14 cellular contexts compared by ENCODE assay signal in the genomic region with DNA sequence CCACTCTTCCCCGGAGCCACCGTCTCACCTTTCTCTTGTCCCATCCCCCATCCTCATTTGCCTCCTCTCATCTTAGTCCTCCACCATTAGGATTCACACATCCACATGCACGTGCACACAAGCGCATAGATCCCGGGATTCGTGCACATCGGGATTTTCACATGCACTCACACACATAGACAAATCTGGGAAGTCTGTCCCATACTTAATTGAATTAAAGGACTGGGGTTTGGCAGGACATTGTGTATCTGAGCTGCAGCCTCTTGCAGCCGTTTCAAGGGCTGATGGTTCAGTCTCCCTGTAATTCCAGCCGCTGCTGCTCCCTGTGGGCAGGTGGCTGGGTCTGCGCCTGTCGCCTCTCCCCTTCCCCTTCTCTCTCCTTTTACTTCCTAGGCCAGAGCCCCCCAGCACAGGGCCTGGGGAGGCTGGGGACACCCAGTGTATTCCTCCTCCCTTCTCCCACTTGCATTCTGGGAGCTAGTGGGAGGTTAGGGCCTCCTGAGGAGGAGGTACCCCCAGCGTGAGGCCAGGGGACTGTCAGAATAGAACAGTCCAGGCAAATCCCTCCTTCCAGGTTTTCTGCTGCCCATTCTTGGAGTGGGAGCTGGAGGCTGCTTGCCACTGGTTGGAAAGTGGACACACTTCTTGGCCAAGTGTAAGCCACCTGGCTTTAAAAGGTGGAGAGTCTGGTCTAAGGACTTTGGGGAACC. TPM values are rescaled to one million over a fixed set of nuclear protein-coding genes. Genes with fewer than 3 reads are reported as not detected.
DNase-seq lines count a peak whose midpoint lies in the region; FAIRE-seq and TF ChIP-seq lines count a peak whose summit lies in the region.
"Had no signal": no experiment of that assay in that cellular context is flagged by ENCODE, and none has a peak within 500 bp of the region (broad histone marks: within the 10 kb centered on the region; RNA-seq: fewer than 3 reads in every experiment).

No MANE protein-coding gene starts in this region.

- no peak overlapping the region; the same call in 1 of the 2 replicates for H3K18ac ChIP-seq in H1 (ENCODE audit: extremely low read depth, low read length)

- TF ChIP-seq CTCF in AG09309 (IDR thresholded peaks at IDR 0.05; ENCODE audit: control insufficient read depth, insufficient read depth, low read depth, low read length, missing control alignments) (peak; percentile 4), H1 (IDR thresholded peaks at IDR 0.05; ENCODE audit: control extremely low read depth in 1 of 3, insufficient read depth in 1 of 3, low read depth in 1 of 3, low read length in 3 of 3) (peak in 2 of 3 experiments; percentile 12 to 24; a peak in 3 of 4 replicates), prostate gland (IDR thresholded peaks at IDR 0.05) (no peak)

- POLR2A ChIA-PET in H1 (lab: Charles Lee; ENCODE audit: partially characterized antibody) = interaction anchor here (0.5 to 1.6 kb wide), 5 partner anchors 9 to 94 kb away, joined by 3 to 5 read pairs (median 3); no protein-coding TSS in a partner anchor

- H3K4me1 ChIP-seq in H1 (replicated peaks in 1 of 4; ENCODE audit: control insufficient read depth in 3 of 4, insufficient read depth in 4 of 4, low read length in 3 of 4) = peaks cover 7 to 33% (median 26%) of the 10 kb centered on the region in 4 experiments
- peaks cover 78% of the 10 kb centered on the region for H3K4me1 ChIP-seq in prostate gland (replicated peaks)
- peaks cover 2 to 16% of the 10 kb centered on the region in 2 donors for H3K4me1 ChIP-seq in small intestine (ENCODE audit: control insufficient read depth in 2 of 2, insufficient read depth in 1 of 2, low read depth in 1 of 2, low read length in 1 of 2)

- FAIRE-seq in H1 (lab: Jason Lieb, UNC) = peak; percentile 42
- no peak for FAIRE-seq in small intestine (lab: Jason Lieb, UNC)
- FAIRE-seq: endothelial cell of umbilical vein had no signal

- H3K4ac ChIP-seq in H1 (replicated peaks; ENCODE audit: insufficient read length, low read depth, low read length) = no peak overlapping the region

- H3K23ac ChIP-seq in H1 (ENCODE audit: insufficient read length) = no peak overlapping the region

- no peak overlapping the region for H3K56ac ChIP-seq in H1 (replicated peaks; ENCODE audit: insufficient read length, low read depth, low read length)

- H4K91ac ChIP-seq in H1 (replicated peaks; ENCODE audit: insufficient read length, low read length) = no peak overlapping the region

- H3K79me1 ChIP-seq in H1 (ENCODE audit: low read depth, low read length) = no peaks in the 10 kb centered on the region

- CTCF ChIA-PET in H1 (lab: Charles Lee; ENCODE audit: partially characterized antibody) = interaction anchor here (0.6 to 48.8 kb wide), 12 partner anchors 9 to 671 kb away, joined by 3 to 1145 read pairs (median 82); no protein-coding TSS in a partner anchor

- intact Hi-C loops in prostate gland (cut with DNase I) = loop anchor here (5.0 kb wide), 1 partner anchor 37 kb away; no protein-coding TSS in a partner anchor
- intact Hi-C loops in posterior cingulate gyrus (cut with DNase I) = no loop called here

- no peak overlapping the region for H2BK15ac ChIP-seq in H1 (ENCODE audit: low read length)

- H3K9me3 ChIP-seq in H1 (ENCODE audit: insufficient read depth in 2 of 2, low read depth in 1 of 2, low read length in 1 of 2) (no peaks in the 10 kb centered on the region), prostate gland (no peaks in the 10 kb centered on the region), small intestine (ENCODE audit: control insufficient read depth, low read depth) (no peaks in the 10 kb centered on the region)
- H3K9me3 ChIP-seq: spleen had no signal

- DNase-seq in AG09309 (ENCODE audit: low read depth) (no peak), M059J (ENCODE audit: low read depth) (peak; percentile 37), H1 (ENCODE audit: low read depth in 1 of 2, low spot score in 2 of 2) (no peak), prostate gland (ENCODE audit: low spot score) (no peak), small intestine (no peak), HUDEP-2 (lab: John Stamatoyannopoulos, UW; ENCODE audit: unreplicated experiment in 76 of 76) (no peak), DMS53 treated with DMSO at 0.1 percent for 48 hours (lab: John Stamatoyannopoulos, UW; ENCODE audit: unreplicated experiment) (no peak), posterior cingulate gyrus (no peak)
- DNase-seq: activated naive CD8-positive, alpha-beta T cell treated with anti-CD3 and anti-CD28 coated beads, Interleukin-2, amount 10 ng/mL, durations not matched to agents 7 days and 5 days; CD4-positive, CD25-positive, alpha-beta regulatory T cell; NCI-H2171 treated with DMSO at 0.1 percent for 48 hours; OCI-M1; spleen had no signal

- no peak overlapping the region for H2BK20ac ChIP-seq in H1 (ENCODE audit: low read length)

- no peak for TF ChIP-seq EP300 in H1 (IDR thresholded peaks at IDR 0.05; ENCODE audit: borderline replicate concordance in 1 of 2, low read depth in 2 of 2, low read length in 2 of 2)

- peak; percentile 18 to 23; a peak in 3 of 4 replicates for TF ChIP-seq RAD21 in H1 (IDR thresholded peaks at IDR 0.05 in 1 of 2, conservative IDR thresholded peaks at IDR 0.05 in 1 of 2; ENCODE audit: low read depth in 2 of 2, low read length in 2 of 2)

- H3K4me2 ChIP-seq in H1 (ENCODE audit: insufficient read depth in 1 of 2, low read depth in 2 of 2, low read length in 2 of 2) = peak overlapping the region in 1 of 2 experiments; percentile 34; a peak in 1 of 4 replicates

- H3K36me3 ChIP-seq in H1 (ENCODE audit: control insufficient read depth in 2 of 4, insufficient read depth in 4 of 4, low read length in 3 of 4) = no peaks in the 10 kb centered on the region
- no peaks in the 10 kb centered on the region for H3K36me3 ChIP-seq in prostate gland
- H3K36me3 ChIP-seq in small intestine (ENCODE audit: control insufficient read depth in 2 of 2, insufficient read depth in 2 of 2, low read length in 2 of 2) = no peaks in the 10 kb centered on the region
- H3K36me3 ChIP-seq: spleen had no signal

- H4K8ac ChIP-seq in H1 (ENCODE audit: extremely low read depth, insufficient read depth, low read length) = no peak overlapping the region

- TF ChIP-seq POLR2A in H1 (IDR thresholded peaks at IDR 0.05; ENCODE audit: control extremely low read depth in 1 of 2, low read depth in 2 of 2, low read length in 2 of 2) (no peak), prostate gland (IDR thresholded peaks at IDR 0.05) (no peak)

- H4K20me1 ChIP-seq in H1 (replicated peaks in 1 of 2; ENCODE audit: control insufficient read depth in 1 of 2, insufficient read depth in 2 of 2, low read length in 2 of 2) = peaks cover under 1 to 9% of the 10 kb centered on the region in 2 experiments

- H3K27me3 ChIP-seq in H1 (replicated peaks in 1 of 4; ENCODE audit: control insufficient read depth in 3 of 4, extremely low read depth in 1 of 4, insufficient read depth in 3 of 4, low read length in 3 of 4) (peaks cover 76 to 97% (median 93%) of the 10 kb centered on the region in 4 experiments), prostate gland (replicated peaks; ENCODE audit: insufficient read depth) (no peaks in the 10 kb centered on the region), small intestine (ENCODE audit: control insufficient read depth in 2 of 2, insufficient read depth in 2 of 2, low read length in 2 of 2) (no peaks in the 10 kb centered on the region)

- no peak overlapping the region for H3K27ac ChIP-seq in H1 (ENCODE audit: low read depth, low read length)
- peak overlapping the region; percentile 95 to 96 for H3K27ac ChIP-seq in prostate gland
- H3K27ac ChIP-seq in small intestine (ENCODE audit: low read depth in 1 of 2, low read length in 1 of 2) = no peak overlapping the region

- H4K5ac ChIP-seq in H1 (ENCODE audit: insufficient read length, low read depth, low read length) = no peak overlapping the region

- no peak overlapping the region for H2AK5ac ChIP-seq in H1 (ENCODE audit: low read depth, low read length)

- peak overlapping the region; percentile 75; the same call in 1 of the 2 replicates for H2BK12ac ChIP-seq in H1 (ENCODE audit: low read depth, low read length)

- H3K9ac ChIP-seq in H1 (replicated peaks in 1 of 4; ENCODE audit: extremely low read depth in 1 of 4, low read depth in 3 of 4, low read length in 3 of 4) = no peak overlapping the region

- peaks cover 6% of the 10 kb centered on the region; the same call in 1 of the 2 replicates for H3K23me2 ChIP-seq in H1 (ENCODE audit: low read depth, low read length)

- no peaks in the 10 kb centered on the region for H3K79me2 ChIP-seq in H1 (ENCODE audit: control insufficient read depth in 1 of 2, insufficient read depth in 2 of 2, low read length in 2 of 2)

- H3K4me3 ChIP-seq in AG09309 (ENCODE audit: control insufficient read depth, low read depth, low read length) (no peak overlapping the region), H1 (ENCODE audit: extremely low read depth in 1 of 4, insufficient read depth in 2 of 4, low read depth in 3 of 4, low read length in 4 of 4) (no peak overlapping the region), prostate gland (no peak overlapping the region), small intestine (ENCODE audit: low read depth in 1 of 2, low read length in 2 of 2) (no peak overlapping the region)
- H3K4me3 ChIP-seq: spleen had no signal

- no peak overlapping the region for H2BK120ac ChIP-seq in H1 (replicated peaks; ENCODE audit: low read depth, low read length)

- H2BK5ac ChIP-seq in H1 (ENCODE audit: low read depth, low read length) = no peak overlapping the region

- H2AFZ ChIP-seq in H1 (ENCODE audit: low read length) = no peak overlapping the region

- H3K14ac ChIP-seq in H1 (ENCODE audit: insufficient read length) = no peak overlapping the region

- WGBS in H1 (ENCODE audit: extremely low coverage in 1 of 2, insufficient coverage in 1 of 2, insufficient read length in 1 of 2, insufficient replicate concordance in 2 of 2, low coverage in 1 of 2, low lambda C conversion rate in 2 of 2, missing lambda C conversion rate in 1 of 2), 2 experiments = 55% methylated on average over 12 of the region's 12 CpGs; no CpG with 5 or more reads in 1 of the 2 experiments
- 46% methylated on average over 12 of the region's 12 CpGs for WGBS in prostate gland
- WGBS in small intestine, 3 donors = 71 to 83% (median 80%) methylated on average over 12 of the region's 12 CpGs

RNA-seq across cellular contexts. Expression of a gene that starts 43.6 kb away (rescaled TPM):
- total RNA-seq in M059J (2014; rRNA removed; shearing (Covaris generic)) = not detected in 2 replicates
- 0.58 and 0.65 TPM in 2 replicates for total RNA-seq in H1 (2021; fragmentation: NEBNext Ultra II Directional; extraction: Animal tissue kit (Norgen Biotek cat#: 25700))
- polyA plus RNA-seq in H1 (2011; rRNA removed) = 0.76 and 1.0 TPM in 2 replicates
- polyA plus RNA-seq in H1 (2011; cell fraction: cytosol; rRNA removed) = 0.62 TPM
- polyA plus RNA-seq in H1 (2011; cell fraction: nucleus; rRNA removed) = 0.78 TPM
- polyA plus RNA-seq in H1 (2012, experiment 1 of 2) = 0.23 to 0.67 TPM (median 0.39 TPM) in 4 replicates
- polyA plus RNA-seq in H1 (2012, experiment 2 of 2) = 0.26 TPM
- 0.65 TPM for polyA plus RNA-seq in H1 (2013, experiment 1 of 2)
- 0.52 TPM for polyA plus RNA-seq in H1 (2013, experiment 2 of 2)
- 0.10 TPM in 1 of 2 replicates, not detected in the other for polyA minus RNA-seq in H1 (2011; rRNA and poly(A)+ RNA removed)
- 1.2 TPM for polyA minus RNA-seq in H1 (2011; cell fraction: cytosol; rRNA and poly(A)+ RNA removed)
- polyA minus RNA-seq in H1 (2011; cell fraction: nucleus; rRNA and poly(A)+ RNA removed) = 0.40 TPM
- total RNA-seq in prostate gland = 10 to 100 TPM in 1 of 2 donors, 1 to 10 TPM in 1; 4.6 to 13.3 TPM
- polyA plus RNA-seq in small intestine = 1 to 10 TPM in 2 of 3 donors, under 1 TPM in 1; 0.67 to 8.9 (median 3.2) TPM

RNA-seq across cellular contexts. Expression of a gene that starts 57.4 kb away (rescaled TPM):
- 19.9 and 23.0 TPM in 2 replicates for total RNA-seq in M059J (2014; rRNA removed; shearing (Covaris generic))
- 96.6 and 99.3 TPM in 2 replicates for total RNA-seq in H1 (2021; fragmentation: NEBNext Ultra II Directional; extraction: Animal tissue kit (Norgen Biotek cat#: 25700))
- polyA plus RNA-seq in H1 (2011; rRNA removed) (77.4 and 118 TPM in 2 replicates), small intestine (10 to 100 TPM; 18.6 to 37.5 (median 26.8) TPM)
- 94.9 TPM for polyA plus RNA-seq in H1 (2011; cell fraction: cytosol; rRNA removed)
- polyA plus RNA-seq in H1 (2011; cell fraction: nucleus; rRNA removed) = 298 TPM
- 66.0 to 95.2 TPM (median 84.7 TPM) in 4 replicates for polyA plus RNA-seq in H1 (2012, experiment 1 of 2)
- polyA plus RNA-seq in H1 (2012, experiment 2 of 2) = 75.5 TPM
- 69.1 TPM for polyA plus RNA-seq in H1 (2013, experiment 1 of 2)
- polyA plus RNA-seq in H1 (2013, experiment 2 of 2) = 65.4 TPM
- polyA minus RNA-seq in H1 (2011; rRNA and poly(A)+ RNA removed) = 38.6 and 46.1 TPM in 2 replicates
- 52.8 TPM for polyA minus RNA-seq in H1 (2011; cell fraction: cytosol; rRNA and poly(A)+ RNA removed)
- 64.4 TPM for polyA minus RNA-seq in H1 (2011; cell fraction: nucleus; rRNA and poly(A)+ RNA removed)
- total RNA-seq in prostate gland = 10 to 100 TPM; 23.3 to 55.4 TPM

RNA-seq across cellular contexts. Expression of a gene that starts 59.0 kb away (rescaled TPM):
- 48.1 and 126 TPM in 2 replicates for total RNA-seq in M059J (2014; rRNA removed; shearing (Covaris generic))
- 226 and 234 TPM in 2 replicates for total RNA-seq in H1 (2021; fragmentation: NEBNext Ultra II Directional; extraction: Animal tissue kit (Norgen Biotek cat#: 25700))
- polyA plus RNA-seq in H1 (2011; rRNA removed) (301 and 541 TPM in 2 replicates), small intestine (10 to 100 TPM in 2 of 3 donors, 1 to 10 TPM in 1; 7.6 to 51.6 (median 14.3) TPM)
- polyA plus RNA-seq in H1 (2011; cell fraction: cytosol; rRNA removed) = 204 TPM
- 367 TPM for polyA plus RNA-seq in H1 (2011; cell fraction: nucleus; rRNA removed)
- 72.2 to 138 TPM (median 120 TPM) in 4 replicates for polyA plus RNA-seq in H1 (2012, experiment 1 of 2)
- 144 TPM for polyA plus RNA-seq in H1 (2012, experiment 2 of 2)
- 169 TPM for polyA plus RNA-seq in H1 (2013, experiment 1 of 2)
- 186 TPM for polyA plus RNA-seq in H1 (2013, experiment 2 of 2)
- polyA minus RNA-seq in H1 (2011; rRNA and poly(A)+ RNA removed) = 150 and 197 TPM in 2 replicates
- 187 TPM for polyA minus RNA-seq in H1 (2011; cell fraction: cytosol; rRNA and poly(A)+ RNA removed)
- 126 TPM for polyA minus RNA-seq in H1 (2011; cell fraction: nucleus; rRNA and poly(A)+ RNA removed)
- total RNA-seq in prostate gland = 10 to 100 TPM; 52.4 to 91.9 TPM

Comparison
In these comparisons a context has a peak if more than half of its experiments do, and no peak if none do; other contexts are left out.
1. CTCF ChIP-seq: peak in AG09309 (single experiment) and H1 (2 of 3); none in prostate gland (0 of 4).
2. H3K27ac ChIP-seq: peak in prostate gland (2 of 2); none in H1 (single experiment) and small intestine (0 of 2).